ENCODE assay signal across 8 cellular contexts in the genomic region with DNA sequence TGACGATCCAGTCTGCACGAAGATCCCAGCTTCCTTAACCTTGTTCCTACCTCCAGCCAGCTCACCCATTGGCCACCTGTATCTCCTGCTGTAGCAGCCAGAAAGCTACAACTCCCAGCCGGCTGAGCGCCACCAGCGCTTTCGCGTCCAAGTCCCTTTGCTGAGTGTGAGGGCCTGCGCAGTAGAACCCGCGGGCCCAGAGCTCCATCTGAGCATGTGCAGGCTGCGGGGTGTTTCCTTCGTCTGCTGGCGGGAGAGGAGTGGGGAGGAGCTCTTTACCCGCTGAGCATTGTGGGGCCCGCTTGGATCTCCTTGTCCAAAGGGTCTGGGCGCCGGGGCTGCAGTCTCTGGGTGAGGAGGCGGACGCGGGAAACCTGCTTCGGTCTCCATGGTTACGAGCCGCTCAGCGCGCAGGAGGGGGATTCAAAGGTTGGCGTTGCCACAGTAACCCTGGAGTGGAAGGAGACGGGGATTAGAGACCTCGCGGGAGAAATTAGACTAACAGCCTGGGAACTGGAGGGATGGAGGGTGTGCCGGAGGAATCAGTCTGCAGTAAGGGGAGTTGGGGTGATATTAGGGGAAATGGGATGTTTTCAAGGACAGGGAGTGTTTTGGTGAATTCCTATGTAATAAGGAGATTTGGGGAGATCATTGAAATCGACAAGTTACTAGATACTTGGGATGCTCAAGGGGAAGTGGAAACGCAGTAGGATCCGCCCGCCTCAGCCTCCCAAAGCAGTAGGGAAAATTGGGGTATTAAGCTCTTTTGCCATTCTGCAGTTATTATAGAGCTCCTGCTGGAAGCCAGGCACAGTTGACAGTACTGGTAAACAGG. TPM values are rescaled to one million over a fixed set of nuclear protein-coding genes. Genes with fewer than 3 reads are reported as not detected.
DNase-seq lines count a peak whose midpoint lies in the region; ATAC-seq and TF ChIP-seq lines count a peak whose summit lies in the region.

No MANE protein-coding gene starts in this region.

- H3K27me3 ChIP-seq in duodenal mucosa (ENCODE audit: control insufficient read depth in 1 of 2, insufficient read depth in 2 of 2, low read length in 2 of 2) (no peaks in the 10 kb centered on the region), right lobe of liver (no peaks in the 10 kb centered on the region)

- peaks cover 0 to 8% of the 10 kb centered on the region in 2 donors for H3K36me3 Mint-ChIP-seq in CD14-positive monocyte

- no peak overlapping the region for H3K4me3 Mint-ChIP-seq in CD14-positive monocyte

- TF ChIP-seq CTCF in CD14-positive monocyte (IDR thresholded peaks at IDR 0.05), result no peak
- no peak for TF ChIP-seq CTCF in right lobe of liver (IDR thresholded peaks at IDR 0.05)

- H3K27ac Mint-ChIP-seq in CD14-positive monocyte, result no peak overlapping the region

- H3K36me3 ChIP-seq in duodenal mucosa (ENCODE audit: control insufficient read depth in 1 of 2, insufficient read depth in 2 of 2, low read length in 2 of 2) (no peaks in the 10 kb centered on the region), right lobe of liver (no peaks in the 10 kb centered on the region)

- H3K4me1 ChIP-seq in duodenal mucosa (ENCODE audit: control insufficient read depth in 1 of 2, insufficient read depth in 2 of 2, low read length in 2 of 2) (peaks cover 12 to 15% of the 10 kb centered on the region in 2 donors), right lobe of liver (peaks cover 0 to 6% (median 0%) of the 10 kb centered on the region in 4 donors)

- H3K4me1 Mint-ChIP-seq in CD14-positive monocyte, result peaks cover 17% of the 10 kb centered on the region

- 2% methylated on average over 20 of the region's 34 CpGs for WGBS in right lobe of liver (ENCODE audit: insufficient coverage, low coverage, low lambda C conversion rate, missing lambda C conversion rate)

- peaks cover 0 to 14% (median 7%) of the 10 kb centered on the region in 7 donors for H3K9me3 Mint-ChIP-seq in CD14-positive monocyte

- peak overlapping the region; percentile 68 to 87 for H3K9ac ChIP-seq in duodenal mucosa (ENCODE audit: low read depth in 1 of 2, low read length in 2 of 2)

- no peaks in the 10 kb centered on the region for H3K9me3 ChIP-seq in duodenal mucosa (ENCODE audit: control insufficient read depth in 1 of 2, low read length in 2 of 2)
- H3K9me3 ChIP-seq in right lobe of liver, result no peaks in the 10 kb centered on the region

- DNase-seq in CD14-positive monocyte (ENCODE audit: low spot score) (peak; percentile 84), NCI-H748 treated with DMSO at 0.1 percent for 48 hours (lab: John Stamatoyannopoulos, UW) (peak; percentile 99), right lobe of liver (peak; percentile 93 to 96 (median 96))
- DNase-seq in activated CD4-positive, alpha-beta T cell treated with anti-CD3 and anti-CD28 coated beads, Interleukin-2, amount 50 U/mL, for 4 hours, result peak; percentile 87 to 88
- DNase-seq in stimulated activated CD4-positive, alpha-beta T cell treated with anti-CD3 and anti-CD28 coated beads, Interleukin-4, amount 100 ng/mL, for 24 hours, result peak; percentile 94

- intact Hi-C loops in CD14-positive monocyte (cut with micrococcal nuclease), result loop anchor here in 1 of 2 donors (5.0 kb wide), 1 partner anchor 58 kb away; no protein-coding TSS in a partner anchor
- intact Hi-C loops in right lobe of liver (cut with DNase I), result no loop called here

- peaks cover 0 to 3% (median 2%) of the 10 kb centered on the region in 3 donors for H3K27me3 Mint-ChIP-seq in CD14-positive monocyte (ENCODE audit: low read depth in 3 of 3)

- H3K4me3 ChIP-seq in duodenal mucosa (ENCODE audit: low read depth in 1 of 2, low read length in 2 of 2) (peak overlapping the region; percentile 86 to 91), right lobe of liver (peak overlapping the region; percentile 57 to 81 (median 68))

- H3K27ac ChIP-seq in duodenal mucosa (ENCODE audit: low read depth, low read length) (no peak overlapping the region), right lobe of liver (peak overlapping the region in 2 of 3 donors; percentile 19 to 50)

- ATAC-seq in GM19397 (IDR thresholded peaks at IDR 0.05; ENCODE audit: unreplicated experiment), result peak; percentile 92
- ATAC-seq in HG03558 (IDR thresholded peaks at IDR 0.05; ENCODE audit: extremely low read depth, unreplicated experiment), result peak; percentile 64
- peak; percentile 99 to 100 (median 100) for ATAC-seq in right lobe of liver

- TF ChIP-seq POLR2A in right lobe of liver (IDR thresholded peaks at IDR 0.05), result peak; percentile 70

RNA-seq across cellular contexts. Expression of a gene that starts 33.5 kb away (rescaled TPM):
- polyA plus RNA-seq in CD14-positive monocyte, result under 1 TPM; 0.28 to 0.97 TPM
- 1 to 10 TPM; 1.5 to 2.5 (median 2.0) TPM for total RNA-seq in right lobe of liver

RNA-seq across cellular contexts. Expression of a gene that starts 33.9 kb away (rescaled TPM):
- polyA plus RNA-seq in CD14-positive monocyte, result 1 to 10 TPM; 2.5 to 3.6 TPM
- 10 to 100 TPM in 2 of 6 experiments, 1 to 10 TPM in 4; 5.2 to 16.6 (median 7.7) TPM for total RNA-seq in right lobe of liver

RNA-seq across cellular contexts. Expression of a gene that starts 51.7 kb away (rescaled TPM):
- polyA plus RNA-seq in CD14-positive monocyte, result 10 to 100 TPM; 76.4 to 90.9 TPM
- 10 to 100 TPM; 15.4 to 24.5 (median 19.8) TPM for total RNA-seq in right lobe of liver
